Comparison of ENCODE assay signal across 9 cellular contexts in the genomic region with DNA sequence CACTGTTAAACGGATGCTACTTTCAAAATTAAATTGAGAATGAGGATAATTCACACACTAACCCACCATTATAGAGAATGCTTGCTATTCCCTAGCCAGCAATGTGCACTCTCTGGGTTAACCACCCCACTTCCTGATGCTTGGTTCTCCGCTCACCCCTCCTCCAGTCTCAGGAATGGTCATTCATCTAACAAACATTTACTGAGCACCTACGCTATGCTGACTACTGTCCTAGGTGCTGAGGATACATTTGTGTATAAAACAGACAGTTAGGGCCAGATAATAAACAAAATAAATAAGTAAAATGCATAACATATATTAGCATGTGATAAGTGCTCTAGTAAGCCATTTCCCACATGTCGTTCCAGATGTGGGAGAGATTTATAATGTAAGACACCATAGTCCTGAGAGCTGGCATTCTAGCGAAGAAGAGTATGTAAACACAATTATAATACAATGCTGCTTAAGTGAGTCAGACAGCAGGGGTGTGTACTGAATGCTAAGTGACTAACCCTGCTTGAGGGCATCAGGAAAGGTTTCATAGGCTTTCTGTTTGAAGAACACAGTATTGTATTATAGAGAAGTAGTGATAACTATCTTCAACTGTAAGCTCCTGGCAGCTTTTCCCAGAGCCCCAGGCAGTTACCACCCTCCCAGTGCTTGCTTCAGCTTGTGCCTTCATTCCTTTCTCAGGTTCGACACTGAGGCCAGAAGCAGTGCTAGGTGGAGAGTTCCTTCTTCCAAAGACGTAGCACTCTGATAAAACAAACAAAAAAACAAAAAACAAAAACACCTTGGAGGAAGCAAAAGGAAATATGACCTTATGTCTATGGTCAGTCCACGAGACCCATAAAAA.
A peak's percentile ranks its signal among the peaks of the same experiment; 100 is the strongest.
DNase-seq lines count a peak whose midpoint lies in the region; ATAC-seq and TF ChIP-seq lines count a peak whose summit lies in the region.
"Had no signal": no experiment of that assay in that cellular context is flagged by ENCODE, and none has a peak within 500 bp of the region (broad histone marks: within the 10 kb centered on the region; RNA-seq: fewer than 3 reads in every experiment).

No MANE protein-coding gene starts in this region.

- no peak for ATAC-seq in GM19035 (IDR thresholded peaks at IDR 0.05; ENCODE audit: unreplicated experiment)
- ATAC-seq in GM19324 (IDR thresholded peaks at IDR 0.05; ENCODE audit: low FRiP score, unreplicated experiment), result no peak

- H3K4me1 Mint-ChIP-seq in progenitor cell of endocrine pancreas (ENCODE audit: low read depth), result no peaks in the 10 kb centered on the region

- TF ChIP-seq CTCF in foreskin fibroblast (IDR thresholded peaks at IDR 0.05; ENCODE audit: low read depth, low read length) (no peak), progenitor cell of endocrine pancreas (IDR thresholded peaks at IDR 0.05; ENCODE audit: unreplicated experiment) (no peak)

- no peak overlapping the region for H3K4me3 ChIP-seq in foreskin fibroblast (ENCODE audit: low read depth in 1 of 2, low read length in 2 of 2)

- H3K27me3 Mint-ChIP-seq in progenitor cell of endocrine pancreas, result peaks cover 12% of the 10 kb centered on the region

- no peaks in the 10 kb centered on the region for H3K36me3 Mint-ChIP-seq in progenitor cell of endocrine pancreas (ENCODE audit: insufficient read depth)

- no peak overlapping the region for H3K4me3 Mint-ChIP-seq in progenitor cell of endocrine pancreas (ENCODE audit: low read depth)

- in situ Hi-C loops in SK-MEL-5 (cut with HindIII; ENCODE audit: low pct_unique_long_range_greater_than_20kb, low sequenced_read_pairs), result no loop called here

- DNase-seq in AG20443 (ENCODE audit: low spot score), result peak; percentile 77
- peak; percentile 21 for DNase-seq in LHCN-M2 (ENCODE audit: low read depth)
- peak; percentile 97 for DNase-seq in SK-MEL-5 (ENCODE audit: low read depth, low spot score)
- peak; percentile 76 to 89 for DNase-seq in foreskin fibroblast
- DNase-seq in progenitor cell of endocrine pancreas (ENCODE audit: low spot score, unreplicated experiment), result no peak
- no peak for DNase-seq in HUDEP-2 (lab: John Stamatoyannopoulos, UW; ENCODE audit: unreplicated experiment in 76 of 76)
- DNase-seq: T-helper 9 cell had no signal

- H3K9me3 Mint-ChIP-seq in progenitor cell of endocrine pancreas (ENCODE audit: low read depth), result no peaks in the 10 kb centered on the region

- H3K27ac Mint-ChIP-seq in progenitor cell of endocrine pancreas, result no peak overlapping the region

Comparison
In these comparisons a context has a peak if more than half of its experiments do, and no peak if none do; other contexts are left out.
1. DNase-seq: peak in AG20443 (single experiment), LHCN-M2 (single experiment), SK-MEL-5 (single experiment) and foreskin fibroblast (2 of 2); none in progenitor cell of endocrine pancreas (single experiment) and HUDEP-2 (0 of 76).